22 cellular contexts compared by ENCODE assay signal in the genomic region with DNA sequence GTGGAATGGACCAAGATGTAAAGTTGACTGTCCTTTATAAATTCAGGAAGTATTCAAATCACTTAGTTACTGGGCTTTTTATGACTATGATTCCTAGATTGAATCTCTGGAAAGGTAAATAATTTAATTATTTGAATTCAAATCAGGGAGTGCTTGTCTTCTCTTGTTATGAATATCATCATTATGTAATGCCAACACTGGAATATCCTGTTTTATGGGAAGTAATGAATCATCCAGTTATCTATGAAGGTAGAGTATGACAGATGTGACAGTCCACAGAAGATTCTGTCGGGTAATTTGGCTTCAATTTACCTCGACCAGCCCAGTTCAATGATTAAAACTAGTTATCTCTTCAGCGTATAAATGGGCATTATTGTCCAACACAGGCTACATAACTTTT.
DNase-seq lines count a peak whose midpoint lies in the region; FAIRE-seq and TF ChIP-seq lines count a peak whose summit lies in the region.
"Had no signal": no experiment of that assay in that cellular context is flagged by ENCODE, and none has a peak within 500 bp of the region (broad histone marks: within the 10 kb centered on the region; RNA-seq: fewer than 3 reads in every experiment).

No MANE protein-coding gene starts in this region.

- TF ChIP-seq EP300 in SK-N-SH (IDR thresholded peaks at IDR 0.05; ENCODE audit: borderline replicate concordance in 1 of 2, low read depth in 1 of 2, low read length in 1 of 2) = peak in 1 of 2 experiments; percentile 76; a peak in 1 of 4 replicates

- FAIRE-seq in keratinocyte (lab: Jason Lieb, UNC) = no peak
- FAIRE-seq: GM12878, HTR-8/SVneo had no signal

- no peak for TF ChIP-seq RAD21 in SK-N-SH (IDR thresholded peaks at IDR 0.05; ENCODE audit: low read length)

- H3K9ac ChIP-seq in SK-N-SH = no peak overlapping the region
- no peak overlapping the region for H3K9ac ChIP-seq in keratinocyte (ENCODE audit: control insufficient read depth, extremely low read depth, insufficient read depth, low read length)
- H3K9ac ChIP-seq: BLaER1, GM23248, KMS-11 had no signal

- H2AFZ ChIP-seq in SK-N-SH (ENCODE audit: low read depth) (0 out of 2 replicates have a peak overlapping the region, but pooled peaks have one; percentile 41), keratinocyte (ENCODE audit: control insufficient read depth, low read length) (no peak overlapping the region)
- H2AFZ ChIP-seq: GM23248 had no signal

- no peaks in the 10 kb centered on the region for H3F3A ChIP-seq in SK-N-SH (replicated peaks; ENCODE audit: insufficient read depth)

- no peaks in the 10 kb centered on the region for H3K9me1 ChIP-seq in keratinocyte (ENCODE audit: control insufficient read depth, extremely low read depth, insufficient read depth, low read length)

- H3K27me3 ChIP-seq in SK-N-SH (ENCODE audit: insufficient read depth) = no peaks in the 10 kb centered on the region
- H3K27me3 ChIP-seq in keratinocyte (ENCODE audit: control insufficient read depth, extremely low read depth, insufficient read depth, low read length) = no peaks in the 10 kb centered on the region
- H3K27me3 ChIP-seq: BLaER1 had no signal

- DNase-seq in HPDE6-E6E7 (ENCODE audit: extremely low spot score) (peak; percentile 15), NCI-H2029 treated with DMSO at 0.1 percent for 48 hours (lab: John Stamatoyannopoulos, UW) (peak; percentile 16), SK-N-SH (peak; percentile 35), keratinocyte (ENCODE audit: low read depth, low spot score) (no peak), substantia nigra (lab: John Stamatoyannopoulos, UW) (no peak), SHP77 (lab: John Stamatoyannopoulos, UW) (no peak), amygdala (lab: John Stamatoyannopoulos, UW) (no peak)
- DNase-seq: CD4-positive, alpha-beta T cell; COR-L47; DND-41; GM23248; H9; HFFc6; NCI-H1417; NCI-H187; Right ventricle myocardium superior had no signal

- H3K4me3 ChIP-seq in SK-N-SH (ENCODE audit: low read depth in 2 of 2, low read length in 1 of 2) (no peak overlapping the region), keratinocyte (ENCODE audit: control insufficient read depth in 2 of 3, extremely low read depth in 1 of 3, insufficient read depth in 2 of 3, low read depth in 1 of 3, low read length in 3 of 3) (no peak overlapping the region)
- H3K4me3 ChIP-seq: BLaER1, GM12878, GM23248, SK-N-MC had no signal

- H3K36me3 ChIP-seq in SK-N-SH (replicated peaks in 1 of 2; ENCODE audit: control insufficient read depth in 1 of 2, insufficient read depth in 2 of 2, low read length in 1 of 2) (no peaks in the 10 kb centered on the region), keratinocyte (ENCODE audit: control insufficient read depth in 2 of 2, extremely low read depth in 1 of 2, insufficient read depth in 2 of 2, low read length in 2 of 2) (no peaks in the 10 kb centered on the region)
- H3K36me3 ChIP-seq: BLaER1 had no signal

- POLR2A ChIA-PET in SK-N-SH (lab: Yijun Ruan, JAX) = no interaction called here

- CTCF ChIA-PET in SK-N-SH (lab: Yijun Ruan, JAX) = no interaction called here

- H3K27ac ChIP-seq in SK-N-SH (ENCODE audit: low read depth in 2 of 2, low read length in 1 of 2) (peak overlapping the region in 1 of 2 experiments; percentile 79; a peak in 2 of 4 replicates), keratinocyte (ENCODE audit: control insufficient read depth, insufficient read depth, low read length) (no peak overlapping the region), substantia nigra (ENCODE audit: low read depth, low read length, poor library complexity, severe bottlenecking) (no peak overlapping the region)
- H3K27ac ChIP-seq: BLaER1, GM23248, HL-60, KMS-11, SK-N-MC had no signal

- dilution Hi-C loops in keratinocyte (cut with MboI; ENCODE audit: extremely low pct_ligation_motif_present, low sequenced_read_pairs) = no loop called here

- H3K4me2 ChIP-seq in SK-N-SH (no peak overlapping the region), keratinocyte (ENCODE audit: control insufficient read depth, extremely low read depth, insufficient read depth, low read depth, low read length) (peak overlapping the region; percentile 4)
- H3K4me2 ChIP-seq: BLaER1, KMS-11 had no signal

- H3K79me2 ChIP-seq in SK-N-SH (ENCODE audit: insufficient read depth) (no peaks in the 10 kb centered on the region), keratinocyte (ENCODE audit: control insufficient read depth, insufficient read depth, low read length) (no peaks in the 10 kb centered on the region)

- H3K4me1 ChIP-seq in SK-N-SH (ENCODE audit: control insufficient read depth in 1 of 2, insufficient read depth in 2 of 2, low read depth in 1 of 2, low read length in 1 of 2) = peaks cover 0 to 3% of the 10 kb centered on the region in 2 experiments; a peak in 2 of 4 replicates
- H3K4me1 ChIP-seq in keratinocyte (ENCODE audit: control insufficient read depth, extremely low read depth, insufficient read depth, low read length) = peaks cover 9% of the 10 kb centered on the region

- WGBS in SK-N-SH (ENCODE audit: low lambda C conversion rate) = 14% methylated on average over 3 of the region's 3 CpGs

- H3K9me3 ChIP-seq in SK-N-SH (no peaks in the 10 kb centered on the region), keratinocyte (ENCODE audit: control insufficient read depth, low read depth, low read length) (no peaks in the 10 kb centered on the region)
- H3K9me3 ChIP-seq: BLaER1 had no signal

- H4K20me1 ChIP-seq in SK-N-SH (ENCODE audit: insufficient read depth) (no peaks in the 10 kb centered on the region), keratinocyte (ENCODE audit: control insufficient read depth, extremely low read depth, insufficient read depth, low read length) (no peaks in the 10 kb centered on the region)
- H4K20me1 ChIP-seq: BLaER1 had no signal

- TF ChIP-seq CTCF in SK-N-SH (IDR thresholded peaks at IDR 0.05) (no peak), keratinocyte (optimal IDR thresholded peaks at IDR 0.05 in 1 of 3, IDR thresholded peaks at IDR 0.05 in 1 of 3, conservative IDR thresholded peaks at IDR 0.05 in 1 of 3; ENCODE audit: extremely low read depth in 1 of 3, insufficient read depth in 2 of 3, low read length in 3 of 3) (no peak)

- H3K9me2 ChIP-seq in SK-N-SH = no peaks in the 10 kb centered on the region

TF ChIP-seq in SK-N-SH, 30 proteins besides CTCF, POLR2A, EP300 and RAD21:
- TF ChIP-seq FOXJ3 (CRISPR knock-in tag; IDR thresholded peaks at IDR 0.05) (peak; percentile 33; the same call in 1 of the 2 replicates), TCF12 (IDR thresholded peaks at IDR 0.05) (peak; percentile 38; the same call in 1 of the 2 replicates), SMC3 (IDR thresholded peaks at IDR 0.05; ENCODE audit: low read depth, low read length) (no peak), POLR2AphosphoS5 (IDR thresholded peaks at IDR 0.05; ENCODE audit: low read depth, low read length) (no peak), RCOR1 (IDR thresholded peaks at IDR 0.05; ENCODE audit: low read length) (0 out of 2 replicates have a peak, but pooled peaks have one; percentile 40), TEAD4 (IDR thresholded peaks at IDR 0.05; ENCODE audit: borderline replicate concordance, insufficient read depth) (0 out of 2 replicates have a peak, but pooled peaks have one; percentile 14)
- TF ChIP-seq, protein P1, sequence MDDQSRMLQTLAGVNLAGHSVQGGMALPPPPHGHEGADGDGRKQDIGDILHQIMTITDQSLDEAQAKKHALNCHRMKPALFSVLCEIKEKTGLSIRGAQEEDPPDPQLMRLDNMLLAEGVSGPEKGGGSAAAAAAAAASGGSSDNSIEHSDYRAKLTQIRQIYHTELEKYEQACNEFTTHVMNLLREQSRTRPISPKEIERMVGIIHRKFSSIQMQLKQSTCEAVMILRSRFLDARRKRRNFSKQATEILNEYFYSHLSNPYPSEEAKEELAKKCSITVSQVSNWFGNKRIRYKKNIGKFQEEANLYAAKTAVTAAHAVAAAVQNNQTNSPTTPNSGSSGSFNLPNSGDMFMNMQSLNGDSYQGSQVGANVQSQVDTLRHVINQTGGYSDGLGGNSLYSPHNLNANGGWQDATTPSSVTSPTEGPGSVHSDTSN (IDR thresholded peaks at IDR 0.05) = peak; percentile 46; the same call in 1 of the 2 replicates

Comparison
In these comparisons a context has a peak if more than half of its experiments do, and no peak if none do; other contexts are left out.
1. DNase-seq: peak in HPDE6-E6E7 (single experiment), NCI-H2029 treated with DMSO at 0.1 percent for 48 hours (single experiment) and SK-N-SH (single experiment); none in keratinocyte (single experiment), substantia nigra (0 of 49), SHP77 (0 of 2) and amygdala (0 of 56).